In genomic region chr18:65162086-65162485, GRCh38 we compare ENCODE assay signal across 1 cellular context.
A peak's percentile ranks its signal among the peaks of the same experiment; 100 is the strongest.
DNase-seq lines count a peak whose midpoint lies in the region.
"Not testable (repeated sequence)": the region's sequence is repeated elsewhere in the genome, so short reads cannot be mapped to it uniquely, and the experiment has no call there.

No MANE protein-coding gene starts in this region.

- peak; percentile 58 for DNase-seq in posterior vena cava (ENCODE audit: low spot score)

- intact Hi-C loops in posterior vena cava (cut with DNase I) = not testable (repeated sequence)
